In the genomic region with DNA sequence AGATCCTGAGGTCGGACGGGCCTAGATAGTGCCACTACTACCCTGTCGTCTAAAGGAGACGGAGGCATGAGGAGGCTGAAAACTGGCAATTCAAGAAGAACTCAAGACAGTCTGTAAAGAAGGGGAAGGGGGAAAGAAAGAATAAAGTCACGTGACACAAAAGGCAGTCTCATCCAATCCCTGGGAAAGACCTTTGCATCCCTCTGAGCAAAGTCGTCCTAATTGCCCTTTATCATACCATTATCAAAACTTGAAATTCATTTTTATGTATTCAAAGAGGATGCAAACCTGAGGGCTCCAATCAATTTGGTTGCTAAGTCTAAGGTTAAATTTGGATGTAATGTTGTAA, we compare ENCODE assay signal across 14 cellular contexts. TPM values are rescaled to one million over a fixed set of nuclear protein-coding genes. Genes with fewer than 3 reads are reported as not detected.
DNase-seq lines count a peak whose midpoint lies in the region; ATAC-seq and TF ChIP-seq lines count a peak whose summit lies in the region.
"Had no signal": no experiment of that assay in that cellular context is flagged by ENCODE, and none has a peak within 500 bp of the region (broad histone marks: within the 10 kb centered on the region; RNA-seq: fewer than 3 reads in every experiment).

No MANE protein-coding gene starts in this region.

- H3K9me3 ChIP-seq in smooth muscle cell (replicated peaks; ENCODE audit: low read depth) = no peaks in the 10 kb centered on the region
- H3K9me3 ChIP-seq in lower lobe of right lung = no peaks in the 10 kb centered on the region

- no peaks in the 10 kb centered on the region for H3K27me3 ChIP-seq in smooth muscle cell (ENCODE audit: low read depth)
- no peaks in the 10 kb centered on the region for H3K27me3 ChIP-seq in lower lobe of right lung (ENCODE audit: low read depth)

- DNase-seq in activated naive CD4-positive, alpha-beta T cell treated with anti-CD3 and anti-CD28 coated beads for 36 hours = no peak
- DNase-seq in WTC11 (ENCODE audit: low spot score) (no peak), foreskin fibroblast (no peak), smooth muscle cell (lab: John Stamatoyannopoulos, UW; ENCODE audit: unreplicated experiment) (no peak), lower lobe of right lung (no peak), DMS79 (lab: John Stamatoyannopoulos, UW) (no peak), NCI-H1436 (lab: John Stamatoyannopoulos, UW) (no peak)
- DNase-seq: NCI-H2107; stimulated activated CD4-positive, alpha-beta T cell treated with anti-CD3 and anti-CD28 coated beads, Interleukin-2, amount 100 ng/mL, for 48 hours; stimulated activated naive CD4-positive, alpha-beta T cell treated with Interleukin-2 at 50 U/mL for 16 hours had no signal

- H4K20me1 ChIP-seq in smooth muscle cell (ENCODE audit: low read depth) = peaks cover 71% of the 10 kb centered on the region

- no peaks in the 10 kb centered on the region for H3K27me3 Mint-ChIP-seq in activated naive CD4-positive, alpha-beta T cell treated with anti-CD3 and anti-CD28 coated beads, Interleukin-2, amount 50 U/mL, for 24 hours
- no peaks in the 10 kb centered on the region for H3K27me3 Mint-ChIP-seq in activated naive CD4-positive, alpha-beta T cell treated with anti-CD3 and anti-CD28 coated beads for 36 hours (ENCODE audit: low read depth)
- no peaks in the 10 kb centered on the region; the same call in 1 of the 2 replicates for H3K27me3 Mint-ChIP-seq in WTC11 (ENCODE audit: low read depth)

- H3K27ac ChIP-seq in smooth muscle cell (ENCODE audit: low read depth) = no peak overlapping the region
- no peak overlapping the region for H3K27ac ChIP-seq in lower lobe of right lung

- peak overlapping the region; percentile 43 for H3K4me3 Mint-ChIP-seq in activated naive CD4-positive, alpha-beta T cell treated with anti-CD3 and anti-CD28 coated beads, Interleukin-2, amount 50 U/mL, for 24 hours
- H3K4me3 Mint-ChIP-seq in activated naive CD4-positive, alpha-beta T cell treated with anti-CD3 and anti-CD28 coated beads for 36 hours = no peak overlapping the region
- peak overlapping the region; percentile 26; the same call in 1 of the 2 replicates for H3K4me3 Mint-ChIP-seq in WTC11
- H3K4me3 Mint-ChIP-seq: GM23338 had no signal

- WGBS in smooth muscle cell (ENCODE audit: low lambda C conversion rate) = 95% methylated on average over 6 of the region's 6 CpGs

- H3K36me3 Mint-ChIP-seq in activated naive CD4-positive, alpha-beta T cell treated with anti-CD3 and anti-CD28 coated beads, Interleukin-2, amount 50 U/mL, for 24 hours = peaks cover 26% of the 10 kb centered on the region
- H3K36me3 Mint-ChIP-seq in activated naive CD4-positive, alpha-beta T cell treated with anti-CD3 and anti-CD28 coated beads for 36 hours (ENCODE audit: low read depth) = peaks cover 36% of the 10 kb centered on the region
- H3K36me3 Mint-ChIP-seq in WTC11 = peaks cover 19% of the 10 kb centered on the region

- H3K79me2 ChIP-seq in smooth muscle cell (ENCODE audit: low read depth) = peaks cover 71% of the 10 kb centered on the region

- peak overlapping the region; percentile 96 for H3K9ac ChIP-seq in smooth muscle cell (ENCODE audit: low read depth)

- H3K4me3 ChIP-seq in foreskin fibroblast (ENCODE audit: low read depth in 1 of 2, low read length in 2 of 2) (peak overlapping the region; percentile 76 to 84), smooth muscle cell (peak overlapping the region; percentile 90), lower lobe of right lung (no peak overlapping the region)
- H3K4me3 ChIP-seq: lung had no signal

- H3K9me3 Mint-ChIP-seq in activated naive CD4-positive, alpha-beta T cell treated with anti-CD3 and anti-CD28 coated beads, Interleukin-2, amount 50 U/mL, for 24 hours = no peaks in the 10 kb centered on the region
- no peaks in the 10 kb centered on the region for H3K9me3 Mint-ChIP-seq in activated naive CD4-positive, alpha-beta T cell treated with anti-CD3 and anti-CD28 coated beads for 36 hours
- no peaks in the 10 kb centered on the region for H3K9me3 Mint-ChIP-seq in WTC11
- H3K9me3 Mint-ChIP-seq: brain, GM23338 had no signal

- H3F3A ChIP-seq in smooth muscle cell (ENCODE audit: low read depth) = no peaks in the 10 kb centered on the region

- H3K36me3 ChIP-seq in smooth muscle cell (ENCODE audit: low read depth) = peaks cover 7% of the 10 kb centered on the region
- H3K36me3 ChIP-seq in lower lobe of right lung = peaks cover 8% of the 10 kb centered on the region

- peak overlapping the region; percentile 88 for H3K4me2 ChIP-seq in smooth muscle cell

- no peak overlapping the region for H2AFZ ChIP-seq in smooth muscle cell (ENCODE audit: low read depth)
- H2AFZ ChIP-seq: GM23338 had no signal

- POLR2A ChIA-PET in WTC11 (lab: Charles Lee) = interaction anchor here (1.2 kb wide), 1 partner anchor 24 kb away, joined by 3 read pairs; no protein-coding TSS in a partner anchor

- no peak for TF ChIP-seq CTCF in WTC11 (IDR thresholded peaks at IDR 0.05)
- TF ChIP-seq CTCF in foreskin fibroblast (IDR thresholded peaks at IDR 0.05; ENCODE audit: low read depth, low read length) = no peak
- no peak for TF ChIP-seq CTCF in smooth muscle cell (IDR thresholded peaks at IDR 0.05; ENCODE audit: borderline replicate concordance, insufficient read depth, poor library complexity, severe bottlenecking)
- no peak for TF ChIP-seq CTCF in lower lobe of right lung (IDR thresholded peaks at IDR 0.05)

- H3K27ac Mint-ChIP-seq in activated naive CD4-positive, alpha-beta T cell treated with anti-CD3 and anti-CD28 coated beads, Interleukin-2, amount 50 U/mL, for 24 hours = peak overlapping the region; percentile 44
- H3K27ac Mint-ChIP-seq in activated naive CD4-positive, alpha-beta T cell treated with anti-CD3 and anti-CD28 coated beads for 36 hours = no peak overlapping the region
- H3K27ac Mint-ChIP-seq in WTC11 = no peak overlapping the region
- H3K27ac Mint-ChIP-seq: GM23338 had no signal

- CTCF ChIA-PET in activated naive CD4-positive, alpha-beta T cell treated with anti-CD3 and anti-CD28 coated beads for 36 hours (lab: Charles Lee) = interaction anchor here (0.8 to 2.8 kb wide), 2 partner anchors 10 to 27 kb away, joined by 4 to 8 read pairs; no protein-coding TSS in a partner anchor
- CTCF ChIA-PET in WTC11 (lab: Charles Lee) = no interaction called here

- intact Hi-C loops in activated naive CD4-positive, alpha-beta T cell treated with anti-CD3 and anti-CD28 coated beads for 36 hours (cut with micrococcal nuclease) = loop anchor here (5.0 to 10.0 kb wide), 2 partner anchors 477 to 925 kb away; no protein-coding TSS in a partner anchor
- intact Hi-C loops in lower lobe of right lung (cut with DNase I) = no loop called here

- H3K4me1 ChIP-seq in smooth muscle cell (ENCODE audit: low read depth) = peaks cover 22% of the 10 kb centered on the region
- peaks cover 43% of the 10 kb centered on the region for H3K4me1 ChIP-seq in lower lobe of right lung

- ATAC-seq in WTC11 = no peak
- no peak for ATAC-seq in lower lobe of right lung
- ATAC-seq: GM23338 had no signal

- H3K4me1 Mint-ChIP-seq in activated naive CD4-positive, alpha-beta T cell treated with anti-CD3 and anti-CD28 coated beads, Interleukin-2, amount 50 U/mL, for 24 hours = peaks cover 43% of the 10 kb centered on the region
- peaks cover 47% of the 10 kb centered on the region for H3K4me1 Mint-ChIP-seq in activated naive CD4-positive, alpha-beta T cell treated with anti-CD3 and anti-CD28 coated beads for 36 hours (ENCODE audit: low read depth)
- peaks cover 17% of the 10 kb centered on the region for H3K4me1 Mint-ChIP-seq in WTC11

TF ChIP-seq in WTC11, 78 proteins besides CTCF, POLR2A, EP300 and RAD21:
- no peak for TF ChIP-seq FOXJ3 (CRISPR knock-in tag; IDR thresholded peaks at IDR 0.05; ENCODE audit: borderline replicate concordance)
TF ChIP-seq in WTC11: peak in this region for 0.

RNA-seq across cellular contexts. Expression of gene DUSP10, which starts 2.2 kb away (rescaled TPM):
- total RNA-seq in activated naive CD4-positive, alpha-beta T cell treated with anti-CD3 and anti-CD28 coated beads for 36 hours = 1 to 10 TPM; 9.1 TPM
- total RNA-seq in WTC11 (2021) (1.6 to 2.2 TPM (median 2.0 TPM) in 3 replicates), smooth muscle cell (78.2 and 104 TPM in 2 replicates), lower lobe of right lung (8.7 TPM)
- 49.7 and 56.8 TPM in 2 replicates for polyA plus RNA-seq in smooth muscle cell
